In the genomic region with DNA sequence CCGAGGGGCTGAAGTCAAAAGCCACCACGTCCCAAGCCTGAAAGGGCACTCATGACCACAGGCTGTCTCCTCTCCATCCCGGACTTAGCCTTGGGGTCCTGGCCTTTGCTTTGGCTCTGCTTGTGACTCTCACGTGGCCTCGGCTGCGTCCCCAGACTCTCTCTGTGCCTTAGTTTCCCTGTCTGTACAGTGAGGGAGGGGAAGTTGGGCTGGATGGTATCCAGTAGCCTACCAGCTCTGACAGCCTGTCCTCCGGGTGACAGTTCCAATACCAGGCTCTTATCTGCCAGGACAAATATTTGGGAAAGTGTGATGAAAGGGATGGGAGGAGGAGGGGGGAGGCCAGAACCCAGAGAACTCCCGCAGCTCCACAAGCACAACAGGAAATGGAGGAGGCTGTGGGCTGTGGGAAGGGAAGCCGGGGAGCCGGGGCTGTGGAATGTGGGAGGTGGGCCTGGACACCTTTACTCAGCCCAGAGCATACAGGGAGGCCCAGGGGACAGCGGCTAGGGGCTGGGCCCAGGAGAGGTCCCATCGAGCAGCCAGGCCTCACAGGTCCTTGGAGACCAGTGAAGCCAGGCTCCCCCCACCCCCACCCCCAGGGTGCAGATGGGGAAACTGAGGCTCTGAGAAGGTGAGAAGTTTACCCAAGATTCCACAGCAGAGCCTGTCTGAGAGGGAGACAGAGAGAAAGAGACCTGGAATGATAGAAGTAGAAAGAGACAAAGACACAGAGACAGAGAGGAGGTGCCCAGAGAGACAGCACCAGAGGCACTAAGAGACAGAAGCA, we compare ENCODE assay signal across 1 cellular context.
TF ChIP-seq lines count a peak whose summit lies in the region.

No MANE protein-coding gene starts in this region.

TF ChIP-seq in HepG2, 621 proteins besides CTCF, POLR2A, EP300 and RAD21 (continued from another document and continues in another):
- TF ChIP-seq NFKBIZ (CRISPR knock-in tag; IDR thresholded peaks at IDR 0.05) (0 out of 2 replicates have a peak, but pooled peaks have one; percentile 52), POLR2G (IDR thresholded peaks at IDR 0.05; ENCODE audit: low read depth, low read length) (peak; percentile 93), TAF1 (CRISPR knock-in tag; IDR thresholded peaks at IDR 0.05) (peak; percentile 80), CCAR2 (optimal IDR thresholded peaks at IDR 0.05; ENCODE audit: low read depth, low read length) (no peak), MATR3 (CRISPR knock-in tag; IDR thresholded peaks at IDR 0.05) (no peak), ZNF878 (CRISPR knock-in tag; IDR thresholded peaks at IDR 0.05) (peak; percentile 76; the same call in 1 of the 2 replicates), GZF1 (CRISPR knock-in tag; IDR thresholded peaks at IDR 0.05) (no peak), ZC3H13 (CRISPR knock-in tag; IDR thresholded peaks at IDR 0.05) (peak; percentile 78; the same call in 1 of the 2 replicates), ZNF362 (CRISPR knock-in tag; IDR thresholded peaks at IDR 0.05; ENCODE audit: borderline replicate concordance) (0 out of 2 replicates have a peak, but pooled peaks have one; percentile 49), MEIS2 (CRISPR knock-in tag; IDR thresholded peaks at IDR 0.05) (peak; percentile 97), ZNF569 (CRISPR knock-in tag; IDR thresholded peaks at IDR 0.05; ENCODE audit: borderline replicate concordance) (no peak), ARID4A (CRISPR knock-in tag; IDR thresholded peaks at IDR 0.05; ENCODE audit: borderline replicate concordance) (peak; percentile 77), ZNF75D (CRISPR knock-in tag; IDR thresholded peaks at IDR 0.05; ENCODE audit: borderline replicate concordance) (no peak), ZNF317 (CRISPR knock-in tag; IDR thresholded peaks at IDR 0.05) (0 out of 2 replicates have a peak, but pooled peaks have one; percentile 33), HNRNPUL1 (IDR thresholded peaks at IDR 0.05; ENCODE audit: low read depth, low read length) (no peak), ZNF672 (CRISPR knock-in tag; IDR thresholded peaks at IDR 0.05) (no peak), PAF1 (CRISPR knock-in tag; IDR thresholded peaks at IDR 0.05) (no peak), ZNF30 (CRISPR knock-in tag; IDR thresholded peaks at IDR 0.05) (no peak), ZNF703 (CRISPR knock-in tag; IDR thresholded peaks at IDR 0.05; ENCODE audit: borderline replicate concordance) (no peak; the same call in 1 of the 2 replicates), CC2D1A (CRISPR knock-in tag; IDR thresholded peaks at IDR 0.05) (no peak), CENPX (CRISPR knock-in tag; IDR thresholded peaks at IDR 0.05) (no peak), SP2 (CRISPR knock-in tag; IDR thresholded peaks at IDR 0.05) (no peak), AGO1 (IDR thresholded peaks at IDR 0.05; ENCODE audit: low read depth, low read length, poor library complexity, severe bottlenecking) (no peak), ZNF646 (CRISPR knock-in tag; IDR thresholded peaks at IDR 0.05) (no peak), EED (CRISPR knock-in tag; IDR thresholded peaks at IDR 0.05) (no peak), SALL1 (CRISPR knock-in tag; IDR thresholded peaks at IDR 0.05) (peak; percentile 93), ZNF138 (CRISPR knock-in tag; IDR thresholded peaks at IDR 0.05; ENCODE audit: low read depth) (no peak), ZNF761 (CRISPR knock-in tag; conservative IDR thresholded peaks at IDR 0.05) (peak; percentile 85), ZBTB34 (CRISPR knock-in tag; IDR thresholded peaks at IDR 0.05) (no peak; the same call in 1 of the 2 replicates), ZMYM2 (CRISPR knock-in tag; IDR thresholded peaks at IDR 0.05) (no peak), SOX5 (CRISPR knock-in tag; IDR thresholded peaks at IDR 0.05; ENCODE audit: borderline replicate concordance) (peak; percentile 82; the same call in 1 of the 2 replicates), ZNF615 (CRISPR knock-in tag; IDR thresholded peaks at IDR 0.05; ENCODE audit: borderline replicate concordance) (no peak), ZNF577 (CRISPR knock-in tag; IDR thresholded peaks at IDR 0.05; ENCODE audit: borderline replicate concordance, low read depth) (no peak)
- TF ChIP-seq, protein P1, sequence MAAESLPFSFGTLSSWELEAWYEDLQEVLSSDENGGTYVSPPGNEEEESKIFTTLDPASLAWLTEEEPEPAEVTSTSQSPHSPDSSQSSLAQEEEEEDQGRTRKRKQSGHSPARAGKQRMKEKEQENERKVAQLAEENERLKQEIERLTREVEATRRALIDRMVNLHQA (CRISPR knock-in tag; IDR thresholded peaks at IDR 0.05): no peak
- TF ChIP-seq, protein P2, sequence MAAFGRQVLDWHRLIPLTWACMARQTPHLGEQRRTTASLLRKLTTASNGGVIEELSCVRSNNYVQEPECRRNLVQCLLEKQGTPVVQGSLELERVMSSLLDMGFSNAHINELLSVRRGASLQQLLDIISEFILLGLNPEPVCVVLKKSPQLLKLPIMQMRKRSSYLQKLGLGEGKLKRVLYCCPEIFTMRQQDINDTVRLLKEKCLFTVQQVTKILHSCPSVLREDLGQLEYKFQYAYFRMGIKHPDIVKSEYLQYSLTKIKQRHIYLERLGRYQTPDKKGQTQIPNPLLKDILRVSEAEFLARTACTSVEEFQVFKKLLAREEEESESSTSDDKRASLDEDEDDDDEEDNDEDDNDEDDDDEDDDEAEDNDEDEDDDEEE (CRISPR knock-in tag; IDR thresholded peaks at IDR 0.05): no peak; the same call in 1 of the 2 replicates
- TF ChIP-seq, protein P3, sequence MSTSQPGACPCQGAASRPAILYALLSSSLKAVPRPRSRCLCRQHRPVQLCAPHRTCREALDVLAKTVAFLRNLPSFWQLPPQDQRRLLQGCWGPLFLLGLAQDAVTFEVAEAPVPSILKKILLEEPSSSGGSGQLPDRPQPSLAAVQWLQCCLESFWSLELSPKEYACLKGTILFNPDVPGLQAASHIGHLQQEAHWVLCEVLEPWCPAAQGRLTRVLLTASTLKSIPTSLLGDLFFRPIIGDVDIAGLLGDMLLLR (CRISPR knock-in tag; IDR thresholded peaks at IDR 0.05): no peak
- TF ChIP-seq, protein P4, sequence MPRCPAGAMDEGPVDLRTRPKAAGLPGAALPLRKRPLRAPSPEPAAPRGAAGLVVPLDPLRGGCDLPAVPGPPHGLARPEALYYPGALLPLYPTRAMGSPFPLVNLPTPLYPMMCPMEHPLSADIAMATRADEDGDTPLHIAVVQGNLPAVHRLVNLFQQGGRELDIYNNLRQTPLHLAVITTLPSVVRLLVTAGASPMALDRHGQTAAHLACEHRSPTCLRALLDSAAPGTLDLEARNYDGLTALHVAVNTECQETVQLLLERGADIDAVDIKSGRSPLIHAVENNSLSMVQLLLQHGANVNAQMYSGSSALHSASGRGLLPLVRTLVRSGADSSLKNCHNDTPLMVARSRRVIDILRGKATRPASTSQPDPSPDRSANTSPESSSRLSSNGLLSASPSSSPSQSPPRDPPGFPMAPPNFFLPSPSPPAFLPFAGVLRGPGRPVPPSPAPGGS (CRISPR knock-in tag; IDR thresholded peaks at IDR 0.05): peak; percentile 77
- TF ChIP-seq, protein P5, sequence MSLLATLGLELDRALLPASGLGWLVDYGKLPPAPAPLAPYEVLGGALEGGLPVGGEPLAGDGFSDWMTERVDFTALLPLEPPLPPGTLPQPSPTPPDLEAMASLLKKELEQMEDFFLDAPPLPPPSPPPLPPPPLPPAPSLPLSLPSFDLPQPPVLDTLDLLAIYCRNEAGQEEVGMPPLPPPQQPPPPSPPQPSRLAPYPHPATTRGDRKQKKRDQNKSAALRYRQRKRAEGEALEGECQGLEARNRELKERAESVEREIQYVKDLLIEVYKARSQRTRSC (CRISPR knock-in tag; IDR thresholded peaks at IDR 0.05; ENCODE audit: low read depth): no peak
- TF ChIP-seq, protein P6, sequence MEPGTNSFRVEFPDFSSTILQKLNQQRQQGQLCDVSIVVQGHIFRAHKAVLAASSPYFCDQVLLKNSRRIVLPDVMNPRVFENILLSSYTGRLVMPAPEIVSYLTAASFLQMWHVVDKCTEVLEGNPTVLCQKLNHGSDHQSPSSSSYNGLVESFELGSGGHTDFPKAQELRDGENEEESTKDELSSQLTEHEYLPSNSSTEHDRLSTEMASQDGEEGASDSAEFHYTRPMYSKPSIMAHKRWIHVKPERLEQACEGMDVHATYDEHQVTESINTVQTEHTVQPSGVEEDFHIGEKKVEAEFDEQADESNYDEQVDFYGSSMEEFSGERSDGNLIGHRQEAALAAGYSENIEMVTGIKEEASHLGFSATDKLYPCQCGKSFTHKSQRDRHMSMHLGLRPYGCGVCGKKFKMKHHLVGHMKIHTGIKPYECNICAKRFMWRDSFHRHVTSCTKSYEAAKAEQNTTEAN (CRISPR knock-in tag; conservative IDR thresholded peaks at IDR 0.05): no peak; the same call in 1 of the 2 replicates
